10 cellular contexts compared by ENCODE assay signal in genomic region chr1:216902669-216903388, GRCh38.
A peak's percentile ranks its signal among the peaks of the same experiment; 100 is the strongest.
DNase-seq lines count a peak whose midpoint lies in the region; ATAC-seq and TF ChIP-seq lines count a peak whose summit lies in the region.
"Had no signal": no experiment of that assay in that cellular context is flagged by ENCODE, and none has a peak within 500 bp of the region (broad histone marks: within the 10 kb centered on the region; RNA-seq: fewer than 3 reads in every experiment).

No MANE protein-coding gene starts in this region.

- TF ChIP-seq CTCF in RWPE1 (conservative IDR thresholded peaks at IDR 0.05; ENCODE audit: low read depth), result no peak
- TF ChIP-seq CTCF in sigmoid colon (IDR thresholded peaks at IDR 0.05), result no peak
- no peak for TF ChIP-seq CTCF in CD14-positive monocyte (IDR thresholded peaks at IDR 0.05)

- no peak overlapping the region for H3K4me3 ChIP-seq in skeletal muscle satellite cell (ENCODE audit: low read length)
- no peak overlapping the region for H3K4me3 ChIP-seq in sigmoid colon

- H3K9me3 ChIP-seq in skeletal muscle satellite cell (replicated peaks; ENCODE audit: low read length), result no peaks in the 10 kb centered on the region
- H3K9me3 ChIP-seq in sigmoid colon, result no peaks in the 10 kb centered on the region

- H3K27me3 ChIP-seq in skeletal muscle satellite cell (ENCODE audit: control insufficient read depth, insufficient read depth, low read length) (no peaks in the 10 kb centered on the region), sigmoid colon (no peaks in the 10 kb centered on the region)

- intact Hi-C loops in left cardiac atrium (cut with DNase I), result no loop called here
- intact Hi-C loops in sigmoid colon (cut with DNase I), result no loop called here
- intact Hi-C loops in CD14-positive monocyte (cut with micrococcal nuclease), result no loop called here

- ATAC-seq in left cardiac atrium (peak; percentile 53 to 66), GM18870 (IDR thresholded peaks at IDR 0.05; ENCODE audit: unreplicated experiment) (no peak)

- H3K4me1 ChIP-seq in skeletal muscle satellite cell (ENCODE audit: control insufficient read depth, insufficient read depth, low read length) (peaks cover 16% of the 10 kb centered on the region), sigmoid colon (no peaks in the 10 kb centered on the region)

- DNase-seq in NCI-H2107 treated with DMSO at 0.1 percent for 48 hours (lab: John Stamatoyannopoulos, UW; ENCODE audit: unreplicated experiment), result peak; percentile 84
- no peak for DNase-seq in NCI-H2107 (lab: John Stamatoyannopoulos, UW)
- DNase-seq in RWPE1 (ENCODE audit: low spot score), result peak; percentile 56
- DNase-seq in left cardiac atrium, result no peak
- DNase-seq in sigmoid colon, result no peak
- DNase-seq in CD14-positive monocyte (ENCODE audit: low spot score), result no peak
- DNase-seq: NCI-H446 treated with DMSO at 0.1 percent for 48 hours had no signal

- H3K27ac ChIP-seq in RWPE1 (peak overlapping the region; percentile 59; the same call in 1 of the 2 replicates), sigmoid colon (no peak overlapping the region)

- 57 to 75% methylated on average over 5 of the region's 5 CpGs for WGBS in sigmoid colon, 2 donors

- H3K4me3 Mint-ChIP-seq in CD14-positive monocyte, result no peak overlapping the region
- H3K4me3 Mint-ChIP-seq: T-helper 1 cell treated with Interleukin-12 subunit alpha and Interleukin-12 subunit beta and Interleukin-4 antibody, amounts not matched to agents 30 μg/mL and 1 μg/mL, for 36 hours had no signal

- CTCF ChIA-PET in RWPE1 (lab: Yijun Ruan, JAX), result interaction anchor here (0.6 kb wide), 2 partner anchors 46 to 59 kb away, joined by 3 read pairs; no protein-coding TSS in a partner anchor

- POLR2A ChIA-PET in RWPE1 (lab: Yijun Ruan, JAX; ENCODE audit: low non-redundant PET), result no interaction called here

- H3K36me3 Mint-ChIP-seq in CD14-positive monocyte, result no peaks in the 10 kb centered on the region

- H3K36me3 ChIP-seq in skeletal muscle satellite cell (ENCODE audit: insufficient read depth, low read length) (no peaks in the 10 kb centered on the region), sigmoid colon (no peaks in the 10 kb centered on the region)

- no peaks in the 10 kb centered on the region for H3K4me1 Mint-ChIP-seq in CD14-positive monocyte

- no peak overlapping the region for H3K9ac ChIP-seq in skeletal muscle satellite cell (ENCODE audit: low read depth, low read length)

- peaks cover 0 to 6% (median 2%) of the 10 kb centered on the region in 7 donors for H3K9me3 Mint-ChIP-seq in CD14-positive monocyte
- H3K9me3 Mint-ChIP-seq: T-helper 1 cell treated with Interleukin-12 subunit alpha and Interleukin-12 subunit beta and Interleukin-4 antibody, amounts not matched to agents 30 μg/mL and 1 μg/mL, for 36 hours had no signal

- peak overlapping the region; percentile 11 for H3K4me2 ChIP-seq in skeletal muscle satellite cell (ENCODE audit: low read length)

- no peak for TF ChIP-seq EP300 in sigmoid colon (IDR thresholded peaks at IDR 0.05)

- H3K27me3 Mint-ChIP-seq in CD14-positive monocyte (ENCODE audit: low read depth in 3 of 3), result peaks cover 0 to 2% (median 0%) of the 10 kb centered on the region in 3 donors

- no peak overlapping the region for H3K27ac Mint-ChIP-seq in CD14-positive monocyte
- H3K27ac Mint-ChIP-seq: T-helper 1 cell treated with Interleukin-12 subunit alpha and Interleukin-12 subunit beta and Interleukin-4 antibody, amounts not matched to agents 30 μg/mL and 1 μg/mL, for 36 hours had no signal

- no peak for TF ChIP-seq POLR2A in sigmoid colon (IDR thresholded peaks at IDR 0.05)

Comparison
In these comparisons a context has a peak if more than half of its experiments do, and no peak if none do; other contexts are left out.
1. DNase-seq: peak in NCI-H2107 treated with DMSO at 0.1 percent for 48 hours (single experiment) and RWPE1 (single experiment); none in NCI-H2107 (single experiment), left cardiac atrium (single experiment), sigmoid colon (single experiment) and CD14-positive monocyte (single experiment).